Comparison of ENCODE assay signal across 8 cellular contexts in genomic region chr17:56319531-56319930, GRCh38.
A peak's percentile ranks its signal among the peaks of the same experiment; 100 is the strongest.
DNase-seq lines count a peak whose midpoint lies in the region; ATAC-seq and TF ChIP-seq lines count a peak whose summit lies in the region.

No MANE protein-coding gene starts in this region.

- no peak overlapping the region for H3K27ac ChIP-seq in endodermal cell (ENCODE audit: low read depth, low read length)

- DNase-seq in Right ventricle myocardium superior (no peak), cardiac septum (ENCODE audit: low spot score) (no peak), HS-5 (ENCODE audit: low read depth) (peak; percentile 32), NOMO-1 treated with dmso at 0.1 percent for 144 hours (lab: John Stamatoyannopoulos, UW; ENCODE audit: unreplicated experiment) (peak; percentile 24), endodermal cell (peak; percentile 42)

- intact Hi-C loops in Right ventricle myocardium superior (cut with DNase I), result no loop called here
- intact Hi-C loops in cardiac septum (cut with DNase I), result loop anchor here (10.0 kb wide), 1 partner anchor 195 kb away; no protein-coding TSS in a partner anchor

- peaks cover 11% of the 10 kb centered on the region for H3K4me1 Mint-ChIP-seq in endodermal cell
- peaks cover 13% of the 10 kb centered on the region for H3K4me1 Mint-ChIP-seq in nephron

- H3K4me3 ChIP-seq in endodermal cell (ENCODE audit: low read length), result no peak overlapping the region

- H3K27ac Mint-ChIP-seq in endodermal cell (no peak overlapping the region), nephron (no peak overlapping the region)

- H3K9me3 Mint-ChIP-seq in endodermal cell (no peaks in the 10 kb centered on the region), nephron (no peaks in the 10 kb centered on the region)

- H3K9me3 ChIP-seq in endodermal cell (ENCODE audit: control insufficient read depth, low read length), result no peaks in the 10 kb centered on the region

- 38 to 100% methylated on average over 1 to 2 of the region's 3 CpGs for WGBS in endodermal cell (ENCODE audit: insufficient coverage in 1 of 2, insufficient read length in 1 of 2), 2 experiments

- TF ChIP-seq CTCF in endodermal cell (conservative IDR thresholded peaks at IDR 0.05) (peak; percentile 86), nephron (IDR thresholded peaks at IDR 0.05; ENCODE audit: unreplicated experiment in 3 of 3) (peak; percentile 59 to 67 (median 61))

- H3K36me3 Mint-ChIP-seq in endodermal cell (ENCODE audit: low read depth) (no peaks in the 10 kb centered on the region), nephron (ENCODE audit: low read depth) (no peaks in the 10 kb centered on the region)

- peak; percentile 62 for ATAC-seq in Right ventricle myocardium superior (ENCODE audit: poor library complexity)
- no peak for ATAC-seq in HG02763 (IDR thresholded peaks at IDR 0.05; ENCODE audit: unreplicated experiment)
- no peak for ATAC-seq in GM18873 (IDR thresholded peaks at IDR 0.05; ENCODE audit: low FRiP score, unreplicated experiment)

- H3K27me3 ChIP-seq in endodermal cell (ENCODE audit: control insufficient read depth, insufficient read depth, low read length, poor library complexity, severe bottlenecking), result no peaks in the 10 kb centered on the region

- peaks cover 12% of the 10 kb centered on the region for H3K4me1 ChIP-seq in endodermal cell (ENCODE audit: control insufficient read depth, insufficient read depth, low read length)

- H3K4me3 Mint-ChIP-seq in endodermal cell (no peak overlapping the region), nephron (no peak overlapping the region)

- H3K27me3 Mint-ChIP-seq in endodermal cell (ENCODE audit: insufficient read depth) (peaks cover 8% of the 10 kb centered on the region), nephron (ENCODE audit: low read depth) (peaks cover 8% of the 10 kb centered on the region)

- H3K9ac ChIP-seq in endodermal cell (ENCODE audit: extremely low read depth, low read length, poor library complexity, severe bottlenecking), result no peak overlapping the region

- no peaks in the 10 kb centered on the region for H3K36me3 ChIP-seq in endodermal cell (ENCODE audit: control insufficient read depth, insufficient read depth, low read length)

Comparison
In these comparisons a context has a peak if more than half of its experiments do, and no peak if none do; other contexts are left out.
1. DNase-seq: peak in HS-5 (single experiment), NOMO-1 treated with dmso at 0.1 percent for 144 hours (single experiment) and endodermal cell (single experiment); none in Right ventricle myocardium superior (single experiment) and cardiac septum (single experiment).